In the genomic region with DNA sequence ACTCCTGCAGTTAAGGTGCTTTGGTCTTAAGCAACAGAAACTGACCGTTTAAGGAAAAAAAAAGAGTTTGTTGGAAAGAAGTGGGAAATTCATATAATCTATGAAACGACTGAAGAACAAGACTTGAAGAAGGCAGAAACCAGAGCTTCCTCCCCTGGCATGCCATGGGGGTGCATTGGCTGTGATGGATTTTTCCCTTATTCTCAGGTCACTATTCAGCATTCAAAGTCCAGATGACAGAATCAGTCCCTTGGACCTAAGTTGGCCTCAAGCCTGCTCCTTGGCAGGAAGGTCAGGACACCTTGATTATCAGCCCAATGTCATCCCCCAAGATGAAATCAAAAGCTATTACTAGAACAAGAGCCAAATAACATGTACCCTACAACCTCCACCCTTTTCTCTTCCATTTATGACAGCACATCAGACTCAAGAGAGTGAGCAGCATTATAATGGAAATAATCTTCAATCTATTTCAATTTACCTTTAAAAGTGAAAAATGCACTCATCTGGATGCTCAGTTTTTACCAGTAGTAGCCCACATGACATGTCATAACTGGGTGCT, we compare ENCODE assay signal across 8 cellular contexts. TPM values are rescaled to one million over a fixed set of nuclear protein-coding genes. Genes with fewer than 3 reads are reported as not detected.
DNase-seq lines count a peak whose midpoint lies in the region; ATAC-seq, FAIRE-seq and TF ChIP-seq lines count a peak whose summit lies in the region.

No MANE protein-coding gene starts in this region.

- peak overlapping the region; percentile 63 to 96 (median 88) for H3K4me3 Mint-ChIP-seq in CD4-positive, alpha-beta memory T cell
- peak overlapping the region; percentile 79 for H3K4me3 Mint-ChIP-seq in osteocyte (ENCODE audit: unreplicated experiment)

- H3K9me1 ChIP-seq in endothelial cell of umbilical vein (replicated peaks; ENCODE audit: control insufficient read depth, extremely low read depth, insufficient read depth, low read length): no peaks in the 10 kb centered on the region

- dilution Hi-C loops in endothelial cell of umbilical vein (cut with MboI; ENCODE audit: extremely low pct_ligation_motif_present, low sequenced_read_pairs): no loop called here

- TF ChIP-seq POLR2A in endothelial cell of umbilical vein (IDR thresholded peaks at IDR 0.05; ENCODE audit: low read depth, low read length): no peak

- H3K4me2 ChIP-seq in PC-3 (ENCODE audit: low read length) (peak overlapping the region; percentile 87), endothelial cell of umbilical vein (ENCODE audit: insufficient read depth, low read length) (peak overlapping the region; percentile 69)

- POLR2A ChIA-PET in CD4-positive, alpha-beta memory T cell (lab: Charles Lee; ENCODE audit: partially characterized antibody): interaction anchor here (1.0 kb wide), 1 partner anchor 13 kb away, joined by 3 read pairs; no protein-coding TSS in a partner anchor
- POLR2A ChIA-PET in PC-3 (lab: Charles Lee; ENCODE audit: unreplicated experiment) (no interaction called here), endothelial cell of umbilical vein (lab: Charles Lee) (no interaction called here)

- CTCF ChIA-PET in CD4-positive, alpha-beta memory T cell (lab: Charles Lee; ENCODE audit: partially characterized antibody): interaction anchor here (1.0 to 2.4 kb wide), 3 partner anchors 11 to 17 kb away, joined by 3 to 9 read pairs (median 3); no protein-coding TSS in a partner anchor
- CTCF ChIA-PET in PC-3 (lab: Charles Lee): interaction anchor here (0.8 kb wide), 1 partner anchor 32 kb away, joined by 6 read pairs; no protein-coding TSS in a partner anchor
- CTCF ChIA-PET in endothelial cell of umbilical vein (lab: Charles Lee): interaction anchor here (2.2 to 2.4 kb wide), 2 partner anchors 11 to 16 kb away, joined by 9 to 15 read pairs; partner anchors contain the start of gene TMEM9

- H3K27me3 Mint-ChIP-seq in CD4-positive, alpha-beta memory T cell: peaks cover 2 to 3% of the 10 kb centered on the region in 2 donors
- H3K27me3 Mint-ChIP-seq in osteocyte (ENCODE audit: unreplicated experiment): peaks cover 17% of the 10 kb centered on the region

- no peak overlapping the region for H3K4me3 ChIP-seq in CD4-positive, alpha-beta memory T cell (ENCODE audit: low read length in 2 of 2)
- H3K4me3 ChIP-seq in PC-3 (ENCODE audit: low read length) (peak overlapping the region; percentile 70), endothelial cell of umbilical vein (replicated peaks in 1 of 3; ENCODE audit: insufficient read depth in 1 of 3, low read depth in 1 of 3, low read length in 3 of 3) (no peak overlapping the region)

- peaks cover 8% of the 10 kb centered on the region for H3K4me1 ChIP-seq in CD4-positive, alpha-beta memory T cell (ENCODE audit: insufficient read depth, low read length)
- H3K4me1 ChIP-seq in PC-3 (ENCODE audit: insufficient read depth, low read length) (peaks cover 18% of the 10 kb centered on the region), endothelial cell of umbilical vein (ENCODE audit: control insufficient read depth, extremely low read depth, insufficient read depth, low read length) (peaks cover 9% of the 10 kb centered on the region)

- peak overlapping the region; percentile 90 for H2AFZ ChIP-seq in PC-3 (ENCODE audit: low read length)
- peak overlapping the region; percentile 99 for H2AFZ ChIP-seq in endothelial cell of umbilical vein (ENCODE audit: low read depth, low read length)

- no peaks in the 10 kb centered on the region for H3F3A ChIP-seq in PC-3 (ENCODE audit: low read length, unreplicated experiment)

- H3K27ac Mint-ChIP-seq in CD4-positive, alpha-beta memory T cell: peak overlapping the region in 4 of 7 donors; percentile 42 to 88 (median 80)
- H3K27ac Mint-ChIP-seq in osteocyte (ENCODE audit: unreplicated experiment): peak overlapping the region; percentile 82

- H3K36me3 Mint-ChIP-seq in CD4-positive, alpha-beta memory T cell: no peaks in the 10 kb centered on the region
- no peaks in the 10 kb centered on the region for H3K36me3 Mint-ChIP-seq in osteocyte (ENCODE audit: unreplicated experiment)

- H3K9ac ChIP-seq in PC-3 (ENCODE audit: low read length): no peak overlapping the region
- H3K9ac ChIP-seq in endothelial cell of umbilical vein (replicated peaks; ENCODE audit: extremely low read depth, insufficient read depth, low read length): no peak overlapping the region

- peaks cover 3 to 19% (median 10%) of the 10 kb centered on the region in 4 donors for H3K4me1 Mint-ChIP-seq in CD4-positive, alpha-beta memory T cell
- peaks cover 21% of the 10 kb centered on the region for H3K4me1 Mint-ChIP-seq in osteocyte (ENCODE audit: unreplicated experiment)

- no peaks in the 10 kb centered on the region for H3K9me3 Mint-ChIP-seq in CD4-positive, alpha-beta memory T cell
- H3K9me3 Mint-ChIP-seq in osteocyte (ENCODE audit: unreplicated experiment): no peaks in the 10 kb centered on the region

- H3K36me3 ChIP-seq in CD4-positive, alpha-beta memory T cell (ENCODE audit: insufficient read depth, low read length): no peaks in the 10 kb centered on the region
- H3K36me3 ChIP-seq in PC-3 (ENCODE audit: low read depth, low read length): no peaks in the 10 kb centered on the region
- H3K36me3 ChIP-seq in endothelial cell of umbilical vein (ENCODE audit: control insufficient read depth in 2 of 2, extremely low read depth in 1 of 2, insufficient read depth in 2 of 2, low read length in 2 of 2): no peaks in the 10 kb centered on the region

- DNase-seq in CD4-positive, alpha-beta memory T cell: no peak
- DNase-seq in PC-3 (no peak), endothelial cell of umbilical vein (ENCODE audit: low read depth, low spot score) (no peak), osteocyte (ENCODE audit: extremely low spot score, unreplicated experiment) (no peak), hepatic stellate cell (ENCODE audit: low spot score) (no peak)
- no peak for DNase-seq in stimulated activated CD4-positive, alpha-beta T cell treated with anti-CD3 and anti-CD28 coated beads, Interleukin-12 subunit alpha, Interleukin-12 subunit beta, amount 100 ng/mL, for 4 hours

- intact Hi-C loops in CD4-positive, alpha-beta memory T cell (cut with micrococcal nuclease): loop anchor here (1.0 kb wide), 1 partner anchor 16 kb away; the partner anchor contains the start of gene TMEM9
- intact Hi-C loops in PC-3 (cut with micrococcal nuclease) (loop anchor here (1.0 to 2.0 kb wide), 5 partner anchors 16 to 61 kb away; partner anchors contain the start of genes ASCL5 and TMEM9), endothelial cell of umbilical vein (cut with micrococcal nuclease) (loop anchor here (1.0 kb wide), 1 partner anchor 16 kb away; the partner anchor contains the start of gene TMEM9)

- no peak for TF ChIP-seq CTCF in PC-3 (conservative IDR thresholded peaks at IDR 0.05; ENCODE audit: low read depth, low read length)
- TF ChIP-seq CTCF in endothelial cell of umbilical vein (IDR thresholded peaks at IDR 0.05; ENCODE audit: extremely low read depth in 1 of 2, insufficient read depth in 1 of 2, low read depth in 1 of 2, low read length in 2 of 2): no peak
- TF ChIP-seq CTCF in osteocyte (IDR thresholded peaks at IDR 0.05): no peak

- peak overlapping the region; percentile 52 for H3K27ac ChIP-seq in CD4-positive, alpha-beta memory T cell (ENCODE audit: low read depth, low read length)
- H3K27ac ChIP-seq in PC-3 (ENCODE audit: low read length) (no peak overlapping the region), endothelial cell of umbilical vein (ENCODE audit: insufficient read depth, low read depth, low read length) (no peak overlapping the region)

- no peaks in the 10 kb centered on the region for H4K20me1 ChIP-seq in PC-3 (ENCODE audit: low read length)
- no peaks in the 10 kb centered on the region for H4K20me1 ChIP-seq in endothelial cell of umbilical vein (replicated peaks; ENCODE audit: control insufficient read depth, extremely low read depth, insufficient read depth, low read length)

- no peak for FAIRE-seq in endothelial cell of umbilical vein (lab: Jason Lieb, UNC)

- BruUV-seq in PC-3 (replicated peaks; lab: Mats Ljungman, UMichigan) (TSS peak; percentile 87), endothelial cell of umbilical vein (replicated peaks; lab: Mats Ljungman, UMichigan) (no TSS peak)

- no peaks in the 10 kb centered on the region for H3K9me2 ChIP-seq in PC-3 (replicated peaks; ENCODE audit: low read length)

- H3K79me2 ChIP-seq in PC-3 (ENCODE audit: low read length): no peaks in the 10 kb centered on the region
- no peaks in the 10 kb centered on the region for H3K79me2 ChIP-seq in endothelial cell of umbilical vein (ENCODE audit: control insufficient read depth, insufficient read depth, low read length)

- ATAC-seq in PC-3 (no peak), GM21360 (IDR thresholded peaks at IDR 0.05; ENCODE audit: unreplicated experiment) (no peak), GM19328 (IDR thresholded peaks at IDR 0.05; ENCODE audit: unreplicated experiment) (no peak)

- H3K27me3 ChIP-seq in CD4-positive, alpha-beta memory T cell (ENCODE audit: insufficient read depth, low read length): no peaks in the 10 kb centered on the region
- H3K27me3 ChIP-seq in PC-3 (ENCODE audit: low read length) (peaks cover 6% of the 10 kb centered on the region; the same call in 1 of the 2 replicates), endothelial cell of umbilical vein (ENCODE audit: control insufficient read depth in 2 of 2, insufficient read depth in 2 of 2, low read length in 2 of 2) (peaks cover 9 to 11% of the 10 kb centered on the region in 2 experiments)

- H3K9me3 ChIP-seq in CD4-positive, alpha-beta memory T cell (ENCODE audit: control insufficient read depth in 1 of 2, low read length in 2 of 2): no peaks in the 10 kb centered on the region
- H3K9me3 ChIP-seq in PC-3 (ENCODE audit: low read length) (no peaks in the 10 kb centered on the region), endothelial cell of umbilical vein (replicated peaks; ENCODE audit: control insufficient read depth, insufficient read depth, low read length) (no peaks in the 10 kb centered on the region)

RNA-seq across cellular contexts. Expression of gene TMEM9, which starts 15.8 kb away (rescaled TPM):
- total RNA-seq in CD4-positive, alpha-beta memory T cell: 10 to 100 TPM; 20.6 to 21.1 TPM
- polyA plus RNA-seq in CD4-positive, alpha-beta memory T cell: 10 to 100 TPM; 25.4 to 64.3 TPM
- 428 and 435 TPM in 2 replicates for total RNA-seq in PC-3 (2014; rRNA removed)
- total RNA-seq in endothelial cell of umbilical vein: 39.3 and 44.6 TPM in 2 replicates
- 96.1 and 103 TPM in 2 replicates for polyA plus RNA-seq in endothelial cell of umbilical vein
- 76.9 and 83.8 TPM in 2 replicates for polyA plus RNA-seq in endothelial cell of umbilical vein (2011; cell fraction: cytosol; rRNA removed)
- polyA plus RNA-seq in endothelial cell of umbilical vein (2011; cell fraction: nucleus; rRNA removed): 54.7 and 61.3 TPM in 2 replicates
- 43.7 and 52.4 TPM in 2 replicates for polyA plus RNA-seq in endothelial cell of umbilical vein (2012)
- 97.0 and 123 TPM in 2 replicates for polyA minus RNA-seq in endothelial cell of umbilical vein
- polyA minus RNA-seq in endothelial cell of umbilical vein (2011; cell fraction: cytosol; rRNA and poly(A)+ RNA removed): 28.2 TPM
- polyA minus RNA-seq in endothelial cell of umbilical vein (2011; cell fraction: nucleus; rRNA and poly(A)+ RNA removed): 11.3 and 16.9 TPM in 2 replicates
- 63.9 and 64.2 TPM in 2 replicates for total RNA-seq in osteocyte

RNA-seq across cellular contexts. Expression of gene IGFN1, which starts 20.6 kb away (rescaled TPM):
- not detected for total RNA-seq in CD4-positive, alpha-beta memory T cell
- polyA plus RNA-seq in CD4-positive, alpha-beta memory T cell: not detected
- total RNA-seq in PC-3 (2014; rRNA removed) (0.04 and 0.63 TPM in 2 replicates), endothelial cell of umbilical vein (not detected in 2 replicates), osteocyte (3.2 and 3.8 TPM in 2 replicates)
- polyA plus RNA-seq in endothelial cell of umbilical vein: not detected in 2 replicates
- not detected in 2 replicates for polyA plus RNA-seq in endothelial cell of umbilical vein (2011; cell fraction: cytosol; rRNA removed)
- not detected in 2 replicates for polyA plus RNA-seq in endothelial cell of umbilical vein (2011; cell fraction: nucleus; rRNA removed)
- not detected in 2 replicates for polyA plus RNA-seq in endothelial cell of umbilical vein (2012)
- polyA minus RNA-seq in endothelial cell of umbilical vein: not detected in 2 replicates
- polyA minus RNA-seq in endothelial cell of umbilical vein (2011; cell fraction: cytosol; rRNA and poly(A)+ RNA removed): not detected
- polyA minus RNA-seq in endothelial cell of umbilical vein (2011; cell fraction: nucleus; rRNA and poly(A)+ RNA removed): not detected in 2 replicates

RNA-seq across cellular contexts. Expression of gene ASCL5, which starts 43.1 kb away (rescaled TPM):
- total RNA-seq in CD4-positive, alpha-beta memory T cell: under 1 TPM in 1 of 2 experiments, not detected in 1; 0.30 TPM
- polyA plus RNA-seq in CD4-positive, alpha-beta memory T cell: not detected
- total RNA-seq in PC-3 (2014; rRNA removed) (2.4 and 3.1 TPM in 2 replicates), endothelial cell of umbilical vein (not detected in 2 replicates), osteocyte (not detected in 2 replicates)
- not detected in 2 replicates for polyA plus RNA-seq in endothelial cell of umbilical vein
- not detected in 2 replicates for polyA plus RNA-seq in endothelial cell of umbilical vein (2011; cell fraction: cytosol; rRNA removed)
- polyA plus RNA-seq in endothelial cell of umbilical vein (2011; cell fraction: nucleus; rRNA removed): not detected in 2 replicates
- not detected in 2 replicates for polyA plus RNA-seq in endothelial cell of umbilical vein (2012)
- polyA minus RNA-seq in endothelial cell of umbilical vein: 0.75 TPM in 1 of 2 replicates, not detected in the other
- not detected for polyA minus RNA-seq in endothelial cell of umbilical vein (2011; cell fraction: cytosol; rRNA and poly(A)+ RNA removed)
- not detected in 2 replicates for polyA minus RNA-seq in endothelial cell of umbilical vein (2011; cell fraction: nucleus; rRNA and poly(A)+ RNA removed)

RNA-seq across cellular contexts. Expression of gene CACNA1S, which starts 57.8 kb away (rescaled TPM):
- total RNA-seq in CD4-positive, alpha-beta memory T cell: not detected
- polyA plus RNA-seq in CD4-positive, alpha-beta memory T cell: not detected
- not detected in 2 replicates for total RNA-seq in PC-3 (2014; rRNA removed)
- total RNA-seq in endothelial cell of umbilical vein: not detected in 2 replicates
- polyA plus RNA-seq in endothelial cell of umbilical vein: not detected in 2 replicates
- polyA plus RNA-seq in endothelial cell of umbilical vein (2011; cell fraction: cytosol; rRNA removed): not detected in 2 replicates
- polyA plus RNA-seq in endothelial cell of umbilical vein (2011; cell fraction: nucleus; rRNA removed): not detected in 2 replicates
- not detected in 2 replicates for polyA plus RNA-seq in endothelial cell of umbilical vein (2012)
- polyA minus RNA-seq in endothelial cell of umbilical vein: not detected in 2 replicates
- not detected for polyA minus RNA-seq in endothelial cell of umbilical vein (2011; cell fraction: cytosol; rRNA and poly(A)+ RNA removed)
- polyA minus RNA-seq in endothelial cell of umbilical vein (2011; cell fraction: nucleus; rRNA and poly(A)+ RNA removed): not detected in 2 replicates
- total RNA-seq in osteocyte: not detected in 2 replicates
